ENCODE assay signal across 8 cellular contexts in genomic region chr19:13153627-13154240, GRCh38. TPM values are rescaled to one million over a fixed set of nuclear protein-coding genes. Genes with fewer than 3 reads are reported as not detected.
DNase-seq lines count a peak whose midpoint lies in the region; ATAC-seq, FAIRE-seq and TF ChIP-seq lines count a peak whose summit lies in the region.

No MANE protein-coding gene starts in this region.

- peaks cover 8% of the 10 kb centered on the region for H3K36me3 Mint-ChIP-seq in T-helper 17 cell (ENCODE audit: low read depth)

- peaks cover 15% of the 10 kb centered on the region for H3K36me3 ChIP-seq in effector memory CD4-positive, alpha-beta T cell (ENCODE audit: control insufficient read depth, insufficient read depth, low read length)
- peaks cover 0 to 8% of the 10 kb centered on the region in 2 donors for H3K36me3 ChIP-seq in muscle layer of duodenum (ENCODE audit: control insufficient read depth in 1 of 2, insufficient read depth in 2 of 2, low read length in 2 of 2)

- no peaks in the 10 kb centered on the region for H3K27me3 Mint-ChIP-seq in T-helper 17 cell

- peak overlapping the region; percentile 97 for H3K4me3 ChIP-seq in effector memory CD4-positive, alpha-beta T cell (ENCODE audit: insufficient read depth, low read depth, low read length, poor library complexity, severe bottlenecking)
- H3K4me3 ChIP-seq in muscle layer of duodenum (ENCODE audit: low read depth in 1 of 2, low read length in 2 of 2) = peak overlapping the region; percentile 82 to 97

- peaks cover 59% of the 10 kb centered on the region for H3K4me1 Mint-ChIP-seq in T-helper 17 cell

- peak; percentile 74 for DNase-seq in activated effector memory CD4-positive, alpha-beta T cell treated with anti-CD3 and anti-CD28 coated beads, Interleukin-2, amount 50 U/mL, for 16 hours
- no peak for DNase-seq in activated effector memory CD4-positive, alpha-beta T cell treated with Interleukin-2 at 50 U/mL for 16 hours
- DNase-seq in T-helper 17 cell = peak in 1 of 3 donors; percentile 17
- DNase-seq in effector memory CD4-positive, alpha-beta T cell = no peak
- no peak for DNase-seq in H54 (ENCODE audit: insufficient read length, low spot score)

- ATAC-seq in T-helper 17 cell = no peak
- no peak for ATAC-seq in GM21619 (IDR thresholded peaks at IDR 0.05; ENCODE audit: unreplicated experiment)
- no peak for ATAC-seq in GM21515 (IDR thresholded peaks at IDR 0.05; ENCODE audit: unreplicated experiment)

- H3K27ac ChIP-seq in effector memory CD4-positive, alpha-beta T cell (ENCODE audit: insufficient read depth, low read length, poor library complexity, severe bottlenecking) = peak overlapping the region; percentile 94
- H3K27ac ChIP-seq in muscle layer of duodenum (ENCODE audit: low read length) = peak overlapping the region; percentile 99

- TF ChIP-seq POLR2A in H54 (IDR thresholded peaks at IDR 0.05; ENCODE audit: low read depth, low read length) = no peak; the same call in 1 of the 2 replicates

- FAIRE-seq in H54 (lab: Jason Lieb, UNC) = no peak

- H3K27ac Mint-ChIP-seq in T-helper 17 cell = peak overlapping the region; percentile 97

- peak overlapping the region; percentile 93 for H3K4me3 Mint-ChIP-seq in T-helper 17 cell

- H3K27me3 ChIP-seq in effector memory CD4-positive, alpha-beta T cell (replicated peaks; ENCODE audit: control insufficient read depth, insufficient read depth, low read length, poor library complexity, severe bottlenecking) = no peaks in the 10 kb centered on the region
- no peaks in the 10 kb centered on the region for H3K27me3 ChIP-seq in muscle layer of duodenum (ENCODE audit: low read depth, low read length)

- H3K9me3 ChIP-seq in T-helper 17 cell (ENCODE audit: control insufficient read depth, low read length, poor library complexity, severe bottlenecking) (peaks cover 4% of the 10 kb centered on the region), muscle layer of duodenum (ENCODE audit: control insufficient read depth in 1 of 2, low read length in 2 of 2) (no peaks in the 10 kb centered on the region)
- H3K9me3 ChIP-seq in effector memory CD4-positive, alpha-beta T cell (ENCODE audit: control insufficient read depth, low read length) = no peaks in the 10 kb centered on the region

- H3K4me1 ChIP-seq in effector memory CD4-positive, alpha-beta T cell (ENCODE audit: control insufficient read depth, insufficient read depth, low read length, poor library complexity, severe bottlenecking) = peaks cover 16% of the 10 kb centered on the region
- peaks cover 0 to 15% of the 10 kb centered on the region in 2 donors for H3K4me1 ChIP-seq in muscle layer of duodenum (ENCODE audit: control insufficient read depth in 1 of 2, insufficient read depth in 2 of 2, low read length in 2 of 2)

RNA-seq across cellular contexts. Expression of gene IER2, which starts 3.5 kb away (rescaled TPM):
- total RNA-seq in T-helper 17 cell = 100 to 1,000 TPM; 376 to 523 TPM

RNA-seq across cellular contexts. Expression of gene STX10, which starts 3.6 kb away (rescaled TPM):
- 10 to 100 TPM; 33.5 TPM for total RNA-seq in T-helper 17 cell

RNA-seq across cellular contexts. Expression of gene NACC1, which starts 35.7 kb away (rescaled TPM):
- 10 to 100 TPM; 23.1 to 26.4 TPM for total RNA-seq in T-helper 17 cell

RNA-seq across cellular contexts. Expression of gene TRMT1, which starts 37.2 kb away (rescaled TPM):
- total RNA-seq in T-helper 17 cell = 10 to 100 TPM; 60.3 to 72.3 TPM

RNA-seq across cellular contexts. Expression of gene LYL1, which starts 51.1 kb away (rescaled TPM):
- total RNA-seq in T-helper 17 cell = 10 to 100 TPM in 1 of 2 donors, 1 to 10 TPM in 1; 6.9 to 17.9 TPM
